In genomic region chr13:27147530-27148170, GRCh38 we compare ENCODE assay signal across 8 cellular contexts. TPM values are rescaled to one million over a fixed set of nuclear protein-coding genes. Genes with fewer than 3 reads are reported as not detected.
DNase-seq lines count a peak whose midpoint lies in the region; ATAC-seq lines count a peak whose summit lies in the region.
"Had no signal": no experiment of that assay in that cellular context is flagged by ENCODE, and none has a peak within 500 bp of the region (broad histone marks: within the 10 kb centered on the region; RNA-seq: fewer than 3 reads in every experiment).

No MANE protein-coding gene starts in this region.

- H3K9me3 Mint-ChIP-seq in natural killer cell treated with Interleukin-12 subunit alpha and Interleukin-12 subunit beta and Interleukin-15 and Interleukin-18, amount 100 ng/mL, for 72 hours: no peaks in the 10 kb centered on the region

- no peak for DNase-seq in natural killer cell treated with Interleukin-12 subunit alpha and Interleukin-12 subunit beta and Interleukin-15 and Interleukin-18, amount 100 ng/mL, for 72 hours (ENCODE audit: low spot score)
- DNase-seq in DMS53 (lab: John Stamatoyannopoulos, UW) (no peak), left cardiac atrium (no peak), Right ventricle myocardium inferior (ENCODE audit: missing footprints) (no peak)
- DNase-seq: NCI-H510A had no signal

- H3K27me3 Mint-ChIP-seq in natural killer cell treated with Interleukin-12 subunit alpha and Interleukin-12 subunit beta and Interleukin-15 and Interleukin-18, amount 100 ng/mL, for 72 hours: no peaks in the 10 kb centered on the region

- peak overlapping the region; percentile 75 to 97 for H3K27ac Mint-ChIP-seq in natural killer cell treated with Interleukin-12 subunit alpha and Interleukin-12 subunit beta and Interleukin-15 and Interleukin-18, amount 100 ng/mL, for 72 hours

- H3K4me3 Mint-ChIP-seq in natural killer cell treated with Interleukin-12 subunit alpha and Interleukin-12 subunit beta and Interleukin-15 and Interleukin-18, amount 100 ng/mL, for 72 hours: peak overlapping the region; percentile 51

- peak; percentile 41 for ATAC-seq in GM18873 (IDR thresholded peaks at IDR 0.05; ENCODE audit: low FRiP score, unreplicated experiment)
- peak; percentile 69 for ATAC-seq in GM21723 (IDR thresholded peaks at IDR 0.05; ENCODE audit: unreplicated experiment)
- peak; percentile 54 for ATAC-seq in HG03565 (IDR thresholded peaks at IDR 0.05; ENCODE audit: unreplicated experiment)
- ATAC-seq in natural killer cell treated with Interleukin-12 subunit alpha and Interleukin-12 subunit beta and Interleukin-15 and Interleukin-18, amount 100 ng/mL, for 72 hours: peak; percentile 78 to 90
- no peak for ATAC-seq in left cardiac atrium
- no peak for ATAC-seq in Right ventricle myocardium inferior

- no peaks in the 10 kb centered on the region for H3K36me3 Mint-ChIP-seq in natural killer cell treated with Interleukin-12 subunit alpha and Interleukin-12 subunit beta and Interleukin-15 and Interleukin-18, amount 100 ng/mL, for 72 hours

- intact Hi-C loops in left cardiac atrium (cut with DNase I) (no loop called here), Right ventricle myocardium inferior (cut with DNase I) (no loop called here)

- H3K4me1 Mint-ChIP-seq in natural killer cell treated with Interleukin-12 subunit alpha and Interleukin-12 subunit beta and Interleukin-15 and Interleukin-18, amount 100 ng/mL, for 72 hours (ENCODE audit: low read depth in 2 of 2): peaks cover 42 to 71% of the 10 kb centered on the region in 2 donors

RNA-seq across cellular contexts. Expression of gene USP12, which starts 24.0 kb away (rescaled TPM):
- total RNA-seq in natural killer cell treated with Interleukin-12 subunit alpha and Interleukin-12 subunit beta and Interleukin-15 and Interleukin-18, amount 100 ng/mL, for 72 hours: 10 to 100 TPM; 51.4 to 78.6 TPM
- 10 to 100 TPM; 16.1 to 19.1 TPM for total RNA-seq in left cardiac atrium
- 20.1 TPM for total RNA-seq in Right ventricle myocardium inferior

Comparison
In these comparisons a context has a peak if more than half of its experiments do, and no peak if none do; other contexts are left out.
1. ATAC-seq: peak in GM18873 (single experiment), GM21723 (single experiment), HG03565 (single experiment) and natural killer cell treated with Interleukin-12 subunit alpha and Interleukin-12 subunit beta and Interleukin-15 and Interleukin-18, amount 100 ng/mL, for 72 hours (2 of 2); none in left cardiac atrium (0 of 2) and Right ventricle myocardium inferior (single experiment).